Comparison of ENCODE assay signal across 7 cellular contexts in genomic region chr9:127876764-127877562, GRCh38. TPM values are rescaled to one million over a fixed set of nuclear protein-coding genes. Genes with fewer than 3 reads are reported as not detected.
A peak's percentile ranks its signal among the peaks of the same experiment; 100 is the strongest.
DNase-seq lines count a peak whose midpoint lies in the region; ATAC-seq and TF ChIP-seq lines count a peak whose summit lies in the region.

No MANE protein-coding gene starts in this region.

- H3K27me3 ChIP-seq in mammary epithelial cell (ENCODE audit: insufficient read depth, low read length), result no peaks in the 10 kb centered on the region
- H3K27me3 ChIP-seq in left lung, result peaks cover 0 to 13% of the 10 kb centered on the region in 2 donors

- no peak for DNase-seq in LNCaP clone FGC (ENCODE audit: low read depth)
- no peak for DNase-seq in mammary epithelial cell
- DNase-seq in left lung, result no peak
- peak; percentile 33 for DNase-seq in superior temporal gyrus (ENCODE audit: extremely low spot score)
- no peak for DNase-seq in HPDE6-E6E7 (ENCODE audit: extremely low spot score)
- DNase-seq in NCI-H69 (lab: John Stamatoyannopoulos, UW), result no peak

- peaks cover 41% of the 10 kb centered on the region for H3K4me1 ChIP-seq in mammary epithelial cell (ENCODE audit: insufficient read depth, low read length)
- peaks cover 27 to 56% of the 10 kb centered on the region in 2 donors for H3K4me1 ChIP-seq in left lung

- ATAC-seq in left lung (peak; percentile 20), GM18520 (IDR thresholded peaks at IDR 0.05; ENCODE audit: unreplicated experiment) (no peak)

- CTCF ChIA-PET in mammary epithelial cell (lab: Charles Lee; ENCODE audit: low non-redundant PET), result no interaction called here

- peak overlapping the region; percentile 23 for H3K9ac ChIP-seq in mammary epithelial cell (ENCODE audit: insufficient read depth, low read length)

- H2AFZ ChIP-seq in mammary epithelial cell (ENCODE audit: low read depth, low read length), result peak overlapping the region; percentile 100

- intact Hi-C loops in mammary epithelial cell (cut with micrococcal nuclease) (no loop called here), left lung (cut with DNase I) (loop anchor here in 1 of 2 donors (10.0 kb wide), 1 partner anchor 82 kb away; no protein-coding TSS in a partner anchor)

- TSS peak; percentile 49 for BruUV-seq in mammary epithelial cell (replicated peaks; lab: Mats Ljungman, UMichigan)

- peak overlapping the region; percentile 94 for H3K4me2 ChIP-seq in mammary epithelial cell (ENCODE audit: insufficient read depth, low read depth, low read length)

- no peak overlapping the region for H3K27ac ChIP-seq in mammary epithelial cell (ENCODE audit: insufficient read depth, low read depth, low read length)
- peak overlapping the region; percentile 70 to 75 for H3K27ac ChIP-seq in left lung

- no peak for TF ChIP-seq CTCF in LNCaP clone FGC (IDR thresholded peaks at IDR 0.05; ENCODE audit: control insufficient read depth, extremely low read depth, insufficient read depth)
- TF ChIP-seq CTCF in mammary epithelial cell (conservative IDR thresholded peaks at IDR 0.05 in 1 of 2, IDR thresholded peaks at IDR 0.05 in 1 of 2; ENCODE audit: extremely low read depth in 1 of 2, insufficient read depth in 1 of 2, low read depth in 1 of 2, low read length in 2 of 2), result no peak
- TF ChIP-seq CTCF in left lung (IDR thresholded peaks at IDR 0.05), result no peak

- 41% methylated on average over 14 of the region's 26 CpGs for WGBS in mammary epithelial cell (ENCODE audit: low coverage, missing lambda C conversion rate)

- peaks cover 3% of the 10 kb centered on the region for H3K79me2 ChIP-seq in mammary epithelial cell (ENCODE audit: insufficient read depth, low read length)

- H4K20me1 ChIP-seq in mammary epithelial cell (ENCODE audit: insufficient read depth, low read length), result no peaks in the 10 kb centered on the region

- dilution Hi-C loops in mammary epithelial cell (cut with HindIII; ENCODE audit: low sequenced_read_pairs), result no loop called here

- in situ Hi-C loops in mammary epithelial cell (cut with MboI; ENCODE audit: low sequenced_read_pairs in 2 of 2), result no loop called here

- peak overlapping the region; percentile 65 for H3K4me3 ChIP-seq in LNCaP clone FGC (ENCODE audit: low read depth, low read length)
- peak overlapping the region; percentile 36 to 53 (median 44) for H3K4me3 ChIP-seq in mammary epithelial cell (replicated peaks in 1 of 3; ENCODE audit: insufficient read depth in 1 of 3, low read depth in 2 of 3, low read length in 3 of 3)
- H3K4me3 ChIP-seq in left lung, result peak overlapping the region; percentile 40 to 46

- H3K9me3 ChIP-seq in mammary epithelial cell (replicated peaks; ENCODE audit: insufficient read depth, low read length) (no peaks in the 10 kb centered on the region), left lung (no peaks in the 10 kb centered on the region)

- H3K36me3 ChIP-seq in mammary epithelial cell (ENCODE audit: insufficient read depth, low read length), result no peaks in the 10 kb centered on the region
- H3K36me3 ChIP-seq in left lung, result peaks cover 0 to 14% of the 10 kb centered on the region in 2 donors

RNA-seq across cellular contexts. Expression of gene AK1, which starts 0.5 kb away (rescaled TPM):
- total RNA-seq in mammary epithelial cell, result 10 to 100 TPM; 42.0 to 57.9 TPM
- 65.8 TPM for polyA plus RNA-seq in mammary epithelial cell
- 52.1 TPM for polyA minus RNA-seq in mammary epithelial cell
- 100 to 1,000 TPM; 111 to 264 TPM for total RNA-seq in left lung

RNA-seq across cellular contexts. Expression of gene ST6GALNAC6, which starts 22.4 kb away (rescaled TPM):
- total RNA-seq in mammary epithelial cell (10 to 100 TPM; 28.8 to 29.5 TPM), left lung (10 to 100 TPM; 43.5 to 57.0 TPM)
- 26.6 TPM for polyA plus RNA-seq in mammary epithelial cell
- polyA minus RNA-seq in mammary epithelial cell, result 14.6 TPM

RNA-seq across cellular contexts. Expression of gene ENG, which starts 22.5 kb away (rescaled TPM):
- total RNA-seq in mammary epithelial cell (10 to 100 TPM in 1 of 2 donors, 1 to 10 TPM in 1; 4.0 to 32.2 TPM), left lung (100 to 1,000 TPM; 173 to 354 TPM)
- polyA plus RNA-seq in mammary epithelial cell, result 15.1 TPM
- 29.8 TPM for polyA minus RNA-seq in mammary epithelial cell

RNA-seq across cellular contexts. Expression of gene ST6GALNAC4, which starts 39.9 kb away (rescaled TPM):
- total RNA-seq in mammary epithelial cell (10 to 100 TPM; 14.3 to 19.6 TPM), left lung (10 to 100 TPM; 62.5 to 89.9 TPM)
- polyA plus RNA-seq in mammary epithelial cell, result 21.9 TPM
- polyA minus RNA-seq in mammary epithelial cell, result 50.2 TPM

RNA-seq across cellular contexts. Expression of gene PIP5KL1, which starts 53.6 kb away (rescaled TPM):
- total RNA-seq in mammary epithelial cell (10 to 100 TPM in 1 of 2 donors, 1 to 10 TPM in 1; 6.7 to 11.8 TPM), left lung (1 to 10 TPM; 3.8 to 6.7 TPM)
- polyA plus RNA-seq in mammary epithelial cell, result 4.4 TPM
- 0.41 TPM for polyA minus RNA-seq in mammary epithelial cell

Comparison
In these comparisons a context has a peak if more than half of its experiments do, and no peak if none do; other contexts are left out.
1. RNA of gene ENG, which starts 22.5 kb away (total RNA-seq): 173 to 354 TPM in left lung; 4.0 to 32.2 TPM in mammary epithelial cell; every median in the first group is over 4 times any median in the second.
2. Peak in every context shown above with its lines, with median percentiles within 50 percentile points of each other: H3K4me3 ChIP-seq.